In the genomic region with DNA sequence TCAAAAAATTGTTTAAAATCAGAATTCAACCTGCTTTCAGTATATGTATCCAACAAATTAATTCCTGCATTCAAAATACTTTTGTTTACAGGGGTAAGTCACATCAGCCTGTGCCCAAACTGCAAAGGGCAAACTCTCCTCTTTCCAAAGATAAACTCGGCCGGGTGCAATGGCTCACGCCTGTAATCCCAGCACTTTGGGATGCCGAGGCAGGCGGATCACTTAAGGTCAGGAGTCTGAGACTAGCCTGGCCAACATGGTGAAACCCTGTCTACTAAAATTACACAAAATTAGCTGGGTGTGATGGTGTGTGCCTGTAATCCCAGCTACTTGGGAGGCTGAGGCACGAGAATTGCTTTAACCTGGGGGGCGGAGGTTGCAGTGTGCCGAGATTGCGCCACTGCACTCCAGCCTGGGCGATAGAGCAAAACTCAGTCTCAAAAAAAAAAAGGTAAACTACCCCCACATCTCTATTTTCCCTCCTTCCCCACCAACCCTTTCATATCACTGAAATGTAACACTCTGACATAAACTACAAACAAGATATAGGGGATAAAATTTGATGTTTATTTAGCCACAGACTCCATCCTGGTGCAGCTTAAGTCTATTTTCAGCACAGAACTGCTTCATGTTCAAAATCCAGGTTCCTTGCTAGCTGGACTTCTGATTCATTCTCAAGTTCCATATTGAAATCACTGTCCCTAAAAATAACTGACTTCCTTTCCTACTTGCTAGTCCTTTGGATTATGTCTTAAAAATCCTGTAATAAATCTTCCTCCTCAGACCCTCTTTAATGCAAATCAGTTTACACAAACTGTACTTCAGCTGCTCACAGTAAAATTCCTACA, we compare ENCODE assay signal across 1 cellular context.
TF ChIP-seq lines count a peak whose summit lies in the region.

No MANE protein-coding gene starts in this region.

TF ChIP-seq in GM23338, 12 proteins besides CTCF, POLR2A, EP300 and RAD21 (continued from another document):
- TF ChIP-seq ETS1 (IDR thresholded peaks at IDR 0.05): no peak
- TF ChIP-seq EZH2 (IDR thresholded peaks at IDR 0.05; ENCODE audit: low read depth, unreplicated experiment): no peak
- no peak for TF ChIP-seq CREB1 (CRISPR knock-in tag; IDR thresholded peaks at IDR 0.05; ENCODE audit: low read depth)
- no peak for TF ChIP-seq EZH2phosphoT487 (IDR thresholded peaks at IDR 0.05; ENCODE audit: unreplicated experiment)
